1 cellular context compared by ENCODE assay signal in genomic region chr16:73067671-73068545, GRCh38.
TF ChIP-seq lines count a peak whose summit lies in the region.

No MANE protein-coding gene starts in this region.

TF ChIP-seq in IMR-90, 13 proteins besides CTCF, POLR2A, EP300 and RAD21 (continued from another document):
- TF ChIP-seq CEBPB (IDR thresholded peaks at IDR 0.05; ENCODE audit: low read depth, low read length): no peak
- TF ChIP-seq RCOR1 (IDR thresholded peaks at IDR 0.05; ENCODE audit: insufficient replicate concordance, low read length): no peak
